15 cellular contexts compared by ENCODE assay signal in the genomic region with DNA sequence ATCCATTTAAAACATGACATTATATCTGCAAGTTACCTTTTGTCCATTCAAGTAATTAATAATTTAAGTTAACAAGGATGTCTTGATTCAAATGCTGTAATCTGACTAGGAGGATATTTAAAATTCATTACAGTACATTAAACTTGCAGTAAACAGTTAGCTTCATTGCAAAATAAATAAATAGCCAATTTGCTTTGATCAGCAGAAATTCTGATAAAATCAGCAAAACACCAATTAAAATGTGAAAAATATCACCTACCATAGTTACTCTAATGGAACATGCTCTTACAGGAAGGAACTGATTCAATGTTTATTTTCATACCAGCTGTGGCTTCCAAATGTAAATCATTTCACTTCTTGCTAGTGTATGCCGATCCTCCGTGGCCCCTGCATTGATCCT.
A peak's percentile ranks its signal among the peaks of the same experiment; 100 is the strongest.
DNase-seq lines count a peak whose midpoint lies in the region; ATAC-seq and TF ChIP-seq lines count a peak whose summit lies in the region.
"Had no signal": no experiment of that assay in that cellular context is flagged by ENCODE, and none has a peak within 500 bp of the region (broad histone marks: within the 10 kb centered on the region; RNA-seq: fewer than 3 reads in every experiment).

No MANE protein-coding gene starts in this region.

- DNase-seq in natural killer cell treated with Interleukin-12 subunit alpha and Interleukin-12 subunit beta and Interleukin-15 and Interleukin-18, amount 100 ng/mL, for 72 hours (ENCODE audit: low spot score): no peak
- DNase-seq in natural killer cell: no peak
- no peak for DNase-seq in activated T-helper 2 cell treated with anti-CD3 and anti-CD28 coated beads, Interferon-gamma antibody, Interleukin-2, Interleukin-4, amounts not matched to agents 10 μg/mL and 5 μg/mL and 100 μg/mL, durations not matched to agents 14 hours and 24 hours and 36 hours (ENCODE audit: low spot score)
- DNase-seq in neural progenitor cell (ENCODE audit: low spot score): no peak
- no peak for DNase-seq in mesenteric fat pad (ENCODE audit: low spot score)
- no peak for DNase-seq in foreskin fibroblast
- no peak for DNase-seq in medulla oblongata (ENCODE audit: extremely low spot score)
- DNase-seq: C1 segment of cervical spinal cord, DMS79 treated with DMSO at 0.1 percent for 48 hours, GOT3, KG1, NCI-H1436, NCI-H2029, NCI-H2171, NCI-H510A had no signal

- H3K4me3 ChIP-seq in neural progenitor cell: no peak overlapping the region
- H3K4me3 ChIP-seq in foreskin fibroblast (ENCODE audit: low read depth in 1 of 2, low read length in 2 of 2): no peak overlapping the region

- H4K20me1 ChIP-seq in neural progenitor cell (ENCODE audit: low read depth): no peaks in the 10 kb centered on the region

- H3F3A ChIP-seq in neural progenitor cell (ENCODE audit: low read depth): no peaks in the 10 kb centered on the region

- peak overlapping the region; percentile 75 for H3K4me3 Mint-ChIP-seq in natural killer cell treated with Interleukin-12 subunit alpha and Interleukin-12 subunit beta and Interleukin-15 and Interleukin-18, amount 100 ng/mL, for 72 hours
- H3K4me3 Mint-ChIP-seq in natural killer cell (no peak overlapping the region), neural progenitor cell (no peak overlapping the region)
- no peak overlapping the region for H3K4me3 Mint-ChIP-seq in activated T-helper 2 cell treated with anti-CD3 and anti-CD28 coated beads, Interferon-gamma antibody, Interleukin-2, Interleukin-4, amounts not matched to agents 10 μg/mL and 5 μg/mL and 100 μg/mL, durations not matched to agents 14 hours and 24 hours and 36 hours (ENCODE audit: low read depth)

- H3K27me3 Mint-ChIP-seq in natural killer cell treated with Interleukin-12 subunit alpha and Interleukin-12 subunit beta and Interleukin-15 and Interleukin-18, amount 100 ng/mL, for 72 hours: peaks cover 30 to 34% of the 10 kb centered on the region in 2 donors
- H3K27me3 Mint-ChIP-seq in natural killer cell (ENCODE audit: low read depth in 2 of 2) (peaks cover 27 to 35% of the 10 kb centered on the region in 2 donors), neural progenitor cell (ENCODE audit: insufficient read depth, low read depth) (peaks cover 3% of the 10 kb centered on the region)
- peaks cover 8% of the 10 kb centered on the region for H3K27me3 Mint-ChIP-seq in activated T-helper 2 cell treated with anti-CD3 and anti-CD28 coated beads, Interferon-gamma antibody, Interleukin-2, Interleukin-4, amounts not matched to agents 10 μg/mL and 5 μg/mL and 100 μg/mL, durations not matched to agents 14 hours and 24 hours and 36 hours (ENCODE audit: low read depth)

- peak overlapping the region; percentile 54 for H2AFZ ChIP-seq in neural progenitor cell (replicated peaks)

- H3K27me3 ChIP-seq in neural progenitor cell: no peaks in the 10 kb centered on the region

- peak overlapping the region in 1 of 2 donors; percentile 47 for H3K27ac Mint-ChIP-seq in natural killer cell treated with Interleukin-12 subunit alpha and Interleukin-12 subunit beta and Interleukin-15 and Interleukin-18, amount 100 ng/mL, for 72 hours
- no peak overlapping the region for H3K27ac Mint-ChIP-seq in natural killer cell
- peak overlapping the region; percentile 49 for H3K27ac Mint-ChIP-seq in activated T-helper 2 cell treated with anti-CD3 and anti-CD28 coated beads, Interferon-gamma antibody, Interleukin-2, Interleukin-4, amounts not matched to agents 10 μg/mL and 5 μg/mL and 100 μg/mL, durations not matched to agents 14 hours and 24 hours and 36 hours
- H3K27ac Mint-ChIP-seq in neural progenitor cell: no peak overlapping the region

- no peak overlapping the region for H3K27ac ChIP-seq in neural progenitor cell

- no peaks in the 10 kb centered on the region for H3K9me3 Mint-ChIP-seq in natural killer cell treated with Interleukin-12 subunit alpha and Interleukin-12 subunit beta and Interleukin-15 and Interleukin-18, amount 100 ng/mL, for 72 hours
- H3K9me3 Mint-ChIP-seq in natural killer cell: no peaks in the 10 kb centered on the region
- no peaks in the 10 kb centered on the region for H3K9me3 Mint-ChIP-seq in activated T-helper 2 cell treated with anti-CD3 and anti-CD28 coated beads, Interferon-gamma antibody, Interleukin-2, Interleukin-4, amounts not matched to agents 10 μg/mL and 5 μg/mL and 100 μg/mL, durations not matched to agents 14 hours and 24 hours and 36 hours
- H3K9me3 Mint-ChIP-seq in neural progenitor cell: no peaks in the 10 kb centered on the region

- H3K4me2 ChIP-seq in neural progenitor cell: no peak overlapping the region

- H3K4me1 ChIP-seq in neural progenitor cell: no peaks in the 10 kb centered on the region

- no peak overlapping the region for H3K9ac ChIP-seq in neural progenitor cell

- H3K4me1 Mint-ChIP-seq in natural killer cell treated with Interleukin-12 subunit alpha and Interleukin-12 subunit beta and Interleukin-15 and Interleukin-18, amount 100 ng/mL, for 72 hours (ENCODE audit: low read depth in 2 of 2): peaks cover 0 to 13% of the 10 kb centered on the region in 2 donors
- no peaks in the 10 kb centered on the region for H3K4me1 Mint-ChIP-seq in natural killer cell
- H3K4me1 Mint-ChIP-seq in activated T-helper 2 cell treated with anti-CD3 and anti-CD28 coated beads, Interferon-gamma antibody, Interleukin-2, Interleukin-4, amounts not matched to agents 10 μg/mL and 5 μg/mL and 100 μg/mL, durations not matched to agents 14 hours and 24 hours and 36 hours (ENCODE audit: low read depth): peaks cover 29% of the 10 kb centered on the region
- peaks cover 4% of the 10 kb centered on the region for H3K4me1 Mint-ChIP-seq in neural progenitor cell

- no peak for TF ChIP-seq CTCF in natural killer cell (IDR thresholded peaks at IDR 0.05)
- TF ChIP-seq CTCF in neural progenitor cell (IDR thresholded peaks at IDR 0.05): no peak
- no peak for TF ChIP-seq CTCF in foreskin fibroblast (IDR thresholded peaks at IDR 0.05; ENCODE audit: low read depth, low read length)

- no peaks in the 10 kb centered on the region for H3K36me3 ChIP-seq in neural progenitor cell

- no peaks in the 10 kb centered on the region for H3K9me3 ChIP-seq in neural progenitor cell (ENCODE audit: low read depth)

- no peak for ATAC-seq in natural killer cell treated with Interleukin-12 subunit alpha and Interleukin-12 subunit beta and Interleukin-15 and Interleukin-18, amount 100 ng/mL, for 72 hours
- ATAC-seq in natural killer cell: no peak

- no peaks in the 10 kb centered on the region for H3K79me2 ChIP-seq in neural progenitor cell (ENCODE audit: low read depth)

- no peaks in the 10 kb centered on the region for H3K36me3 Mint-ChIP-seq in natural killer cell treated with Interleukin-12 subunit alpha and Interleukin-12 subunit beta and Interleukin-15 and Interleukin-18, amount 100 ng/mL, for 72 hours
- no peaks in the 10 kb centered on the region for H3K36me3 Mint-ChIP-seq in natural killer cell
- H3K36me3 Mint-ChIP-seq in activated T-helper 2 cell treated with anti-CD3 and anti-CD28 coated beads, Interferon-gamma antibody, Interleukin-2, Interleukin-4, amounts not matched to agents 10 μg/mL and 5 μg/mL and 100 μg/mL, durations not matched to agents 14 hours and 24 hours and 36 hours (ENCODE audit: low read depth): no peaks in the 10 kb centered on the region
- no peaks in the 10 kb centered on the region for H3K36me3 Mint-ChIP-seq in neural progenitor cell

- intact Hi-C loops in natural killer cell (cut with micrococcal nuclease): no loop called here
- intact Hi-C loops in activated T-helper 2 cell treated with anti-CD3 and anti-CD28 coated beads, Interferon-gamma antibody, Interleukin-2, Interleukin-4, amounts not matched to agents 10 μg/mL and 5 μg/mL and 100 μg/mL, durations not matched to agents 14 hours and 24 hours and 36 hours (cut with micrococcal nuclease): loop anchor here (5.0 kb wide), 1 partner anchor 42 kb away; no protein-coding TSS in a partner anchor
